In genomic region chr1:201309420-201309819, GRCh38 we compare ENCODE assay signal across 1 cellular context.
TF ChIP-seq lines count a peak whose summit lies in the region.

No MANE protein-coding gene starts in this region.

TF ChIP-seq in GM23338, 12 proteins besides CTCF, POLR2A, EP300 and RAD21 (continued from another document):
- no peak for TF ChIP-seq ZNF462 (CRISPR knock-in tag; IDR thresholded peaks at IDR 0.05)
- TF ChIP-seq JUNB (IDR thresholded peaks at IDR 0.05; ENCODE audit: unreplicated experiment) = no peak
- TF ChIP-seq ETS1 (IDR thresholded peaks at IDR 0.05) = no peak
- no peak for TF ChIP-seq EZH2phosphoT487 (IDR thresholded peaks at IDR 0.05; ENCODE audit: unreplicated experiment)
- TF ChIP-seq REST (IDR thresholded peaks at IDR 0.05; ENCODE audit: unreplicated experiment) = no peak
- no peak for TF ChIP-seq ZNF114 (CRISPR knock-in tag; IDR thresholded peaks at IDR 0.05)
- TF ChIP-seq NANOG (IDR thresholded peaks at IDR 0.05; ENCODE audit: borderline replicate concordance) = no peak
